26 cellular contexts compared by ENCODE assay signal in the genomic region with DNA sequence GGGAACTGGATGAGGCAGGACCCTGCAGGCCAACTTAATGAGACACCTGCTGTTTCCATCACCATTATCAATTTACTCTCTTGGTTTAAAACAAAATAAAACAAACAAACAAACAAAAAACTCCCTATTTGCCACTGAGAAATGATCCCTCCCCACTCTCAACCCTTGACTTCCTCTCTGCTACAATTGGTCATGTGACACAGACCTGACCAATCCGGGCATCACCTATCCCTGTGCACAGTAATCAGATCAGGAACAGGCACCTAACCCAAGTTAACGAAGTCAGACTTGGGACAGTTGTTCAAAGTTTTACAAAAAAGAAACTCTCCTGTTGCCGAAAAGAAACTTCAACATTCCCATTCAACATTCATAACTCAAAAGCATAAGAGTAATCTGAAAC. TPM values are rescaled to one million over a fixed set of nuclear protein-coding genes. Genes with fewer than 3 reads are reported as not detected.
DNase-seq lines count a peak whose midpoint lies in the region; ATAC-seq and TF ChIP-seq lines count a peak whose summit lies in the region.
"Had no signal": no experiment of that assay in that cellular context is flagged by ENCODE, and none has a peak within 500 bp of the region (broad histone marks: within the 10 kb centered on the region; RNA-seq: fewer than 3 reads in every experiment).

No MANE protein-coding gene starts in this region.

- H3K27me3 Mint-ChIP-seq in activated T-cell treated with anti-CD3 and anti-CD28 coated beads, Interleukin-2, amount 50 U/mL, for 24 hours = no peaks in the 10 kb centered on the region
- no peaks in the 10 kb centered on the region for H3K27me3 Mint-ChIP-seq in activated T-cell treated with anti-CD3 and anti-CD28 coated beads, Interleukin-2, amount 50 U/mL, for 4 hours (ENCODE audit: low read depth)
- H3K27me3 Mint-ChIP-seq in activated naive CD8-positive, alpha-beta T cell treated with anti-CD3 and anti-CD28 coated beads for 36 hours = no peaks in the 10 kb centered on the region
- H3K27me3 Mint-ChIP-seq: activated naive CD4-positive, alpha-beta T cell treated with anti-CD3 and anti-CD28 coated beads, Interleukin-2, amount 50 U/mL, for 24 hours; central memory CD8-positive, alpha-beta T cell had no signal

- H3K9ac ChIP-seq in MM.1S (ENCODE audit: low read length) = no peak overlapping the region

- H3K4me3 Mint-ChIP-seq in activated T-cell treated with anti-CD3 and anti-CD28 coated beads, Interleukin-2, amount 50 U/mL, for 24 hours = no peak overlapping the region
- H3K4me3 Mint-ChIP-seq in activated T-cell treated with anti-CD3 and anti-CD28 coated beads, Interleukin-2, amount 50 U/mL, for 4 hours = no peak overlapping the region
- H3K4me3 Mint-ChIP-seq in activated naive CD8-positive, alpha-beta T cell treated with anti-CD3 and anti-CD28 coated beads for 36 hours = no peak overlapping the region
- H3K4me3 Mint-ChIP-seq: central memory CD8-positive, alpha-beta T cell; natural killer cell; T-helper 2 cell treated with Interferon-gamma antibody and Interleukin-4, amounts not matched to agents 5 μg/mL and 100 μg/mL, for 36 hours had no signal

- no peaks in the 10 kb centered on the region for H4K20me1 ChIP-seq in MM.1S (ENCODE audit: insufficient read depth, low read length)

- H3K9me3 ChIP-seq in MM.1S (replicated peaks; ENCODE audit: insufficient read depth, low read length) = no peaks in the 10 kb centered on the region
- H3K9me3 ChIP-seq: BE2C, HAP-1, ovary, right atrium auricular region, spleen, stomach, transverse colon had no signal

- H3K27ac ChIP-seq in MM.1S (ENCODE audit: low read length) = no peak overlapping the region
- H3K27ac ChIP-seq: dorsolateral prefrontal cortex, ovary, right atrium auricular region, SK-N-MC, spleen, stomach, VCaP had no signal

- ATAC-seq in activated T-cell treated with anti-CD3 and anti-CD28 coated beads, Interleukin-2, amount 50 U/mL, for 4 hours = no peak
- peak; percentile 55 for ATAC-seq in HG03175 (IDR thresholded peaks at IDR 0.05; ENCODE audit: unreplicated experiment)
- ATAC-seq in HG03439 (IDR thresholded peaks at IDR 0.05; ENCODE audit: unreplicated experiment) = no peak
- ATAC-seq: natural killer cell had no signal

- no peak for DNase-seq in activated T-cell treated with anti-CD3 and anti-CD28 coated beads, Interleukin-2, amount 50 U/mL, for 24 hours
- DNase-seq in activated T-cell treated with anti-CD3 and anti-CD28 coated beads, Interleukin-2, amount 50 U/mL, for 4 hours = no peak
- no peak for DNase-seq in activated naive CD8-positive, alpha-beta T cell treated with anti-CD3 and anti-CD28 coated beads for 36 hours
- no peak for DNase-seq in AG20443 (ENCODE audit: low spot score)
- DNase-seq in MM.1S = no peak
- no peak for DNase-seq in activated CD8-positive, alpha-beta memory T cell treated with anti-CD3 and anti-CD28 coated beads, Interleukin-2, amount 50 U/mL, for 4 hours
- DNase-seq: BE2C; dorsolateral prefrontal cortex; head of caudate nucleus; left colon; natural killer cell; NCI-H510A; ovary; spleen; stimulated activated CD4-positive, alpha-beta T cell treated with anti-CD3 and anti-CD28 coated beads, Interleukin-4, amount 100 ng/mL, for 1 hour; stomach; transverse colon had no signal

- H3K4me2 ChIP-seq in MM.1S (ENCODE audit: low read depth, low read length) = no peak overlapping the region

- peaks cover 72% of the 10 kb centered on the region for H3K4me1 Mint-ChIP-seq in activated T-cell treated with anti-CD3 and anti-CD28 coated beads, Interleukin-2, amount 50 U/mL, for 24 hours (ENCODE audit: low read depth)
- H3K4me1 Mint-ChIP-seq in activated T-cell treated with anti-CD3 and anti-CD28 coated beads, Interleukin-2, amount 50 U/mL, for 4 hours (ENCODE audit: low read depth) = peaks cover 59% of the 10 kb centered on the region
- peaks cover 69% of the 10 kb centered on the region for H3K4me1 Mint-ChIP-seq in activated naive CD8-positive, alpha-beta T cell treated with anti-CD3 and anti-CD28 coated beads for 36 hours
- H3K4me1 Mint-ChIP-seq: natural killer cell had no signal

- H2AFZ ChIP-seq in MM.1S (ENCODE audit: low read length) = no peak overlapping the region

- H3K79me2 ChIP-seq in MM.1S (ENCODE audit: low read length) = no peaks in the 10 kb centered on the region

- peak overlapping the region; percentile 13 for H3K27ac Mint-ChIP-seq in activated T-cell treated with anti-CD3 and anti-CD28 coated beads, Interleukin-2, amount 50 U/mL, for 24 hours
- peak overlapping the region; percentile 53 for H3K27ac Mint-ChIP-seq in activated naive CD8-positive, alpha-beta T cell treated with anti-CD3 and anti-CD28 coated beads for 36 hours
- H3K27ac Mint-ChIP-seq: natural killer cell; T-helper 2 cell treated with Interferon-gamma antibody and Interleukin-4, amounts not matched to agents 5 μg/mL and 100 μg/mL, for 36 hours had no signal

- no peak overlapping the region for H3K4me3 ChIP-seq in MM.1S (ENCODE audit: low read length)
- H3K4me3 ChIP-seq: dorsolateral prefrontal cortex, HAP-1, ovary, right atrium auricular region, SK-N-MC, spleen, stomach, transverse colon had no signal

- no peak for TF ChIP-seq CTCF in MM.1S (IDR thresholded peaks at IDR 0.05; ENCODE audit: low read length)

- H3K9me2 ChIP-seq in MM.1S (replicated peaks; ENCODE audit: insufficient read depth, low read length) = no peaks in the 10 kb centered on the region

- no peaks in the 10 kb centered on the region for H3K4me1 ChIP-seq in MM.1S (ENCODE audit: low read length)
- H3K4me1 ChIP-seq: BE2C, HAP-1, right atrium auricular region, spleen had no signal

- H3K9me3 Mint-ChIP-seq in activated T-cell treated with anti-CD3 and anti-CD28 coated beads, Interleukin-2, amount 50 U/mL, for 24 hours = no peaks in the 10 kb centered on the region
- no peaks in the 10 kb centered on the region for H3K9me3 Mint-ChIP-seq in activated T-cell treated with anti-CD3 and anti-CD28 coated beads, Interleukin-2, amount 50 U/mL, for 4 hours
- H3K9me3 Mint-ChIP-seq in activated naive CD8-positive, alpha-beta T cell treated with anti-CD3 and anti-CD28 coated beads for 36 hours = peaks cover 2% of the 10 kb centered on the region
- H3K9me3 Mint-ChIP-seq: activated naive CD4-positive, alpha-beta T cell treated with anti-CD3 and anti-CD28 coated beads, Interleukin-2, amount 50 U/mL, for 24 hours; central memory CD8-positive, alpha-beta T cell; natural killer cell; T-helper 2 cell treated with Interferon-gamma antibody and Interleukin-4, amounts not matched to agents 5 μg/mL and 100 μg/mL, for 36 hours had no signal

- H3K27me3 ChIP-seq in MM.1S (replicated peaks; ENCODE audit: insufficient read depth, low read length) = no peaks in the 10 kb centered on the region
- H3K27me3 ChIP-seq: BE2C, dorsolateral prefrontal cortex, ovary, right atrium auricular region, spleen, stomach, transverse colon had no signal

- no peaks in the 10 kb centered on the region for H3F3A ChIP-seq in MM.1S (ENCODE audit: insufficient read depth, low read length)

- peaks cover 5% of the 10 kb centered on the region for H3K36me3 Mint-ChIP-seq in activated T-cell treated with anti-CD3 and anti-CD28 coated beads, Interleukin-2, amount 50 U/mL, for 24 hours (ENCODE audit: low read depth)
- H3K36me3 Mint-ChIP-seq in activated T-cell treated with anti-CD3 and anti-CD28 coated beads, Interleukin-2, amount 50 U/mL, for 4 hours (ENCODE audit: insufficient read depth) = peaks cover 9% of the 10 kb centered on the region
- peaks cover 53% of the 10 kb centered on the region for H3K36me3 Mint-ChIP-seq in activated naive CD8-positive, alpha-beta T cell treated with anti-CD3 and anti-CD28 coated beads for 36 hours
- H3K36me3 Mint-ChIP-seq: natural killer cell had no signal

- H3K36me3 ChIP-seq in MM.1S (replicated peaks; ENCODE audit: insufficient read depth, low read length) = no peaks in the 10 kb centered on the region
- H3K36me3 ChIP-seq: BE2C, HAP-1, ovary, right atrium auricular region, spleen, stomach, transverse colon had no signal

RNA-seq across cellular contexts. Expression of a gene that starts 58.4 kb away (rescaled TPM):
- 10 to 100 TPM; 19.9 to 32.0 (median 22.8) TPM for total RNA-seq in activated T-cell treated with anti-CD3 and anti-CD28 coated beads, Interleukin-2, amount 50 U/mL, for 4 hours
- 100 to 1,000 TPM; 120 to 134 TPM for total RNA-seq in activated naive CD8-positive, alpha-beta T cell treated with anti-CD3 and anti-CD28 coated beads for 36 hours
